Comparison of ENCODE assay signal across 21 cellular contexts in genomic region chr1:161083743-161084084, GRCh38. TPM values are rescaled to one million over a fixed set of nuclear protein-coding genes. Genes with fewer than 3 reads are reported as not detected.
A peak's percentile ranks its signal among the peaks of the same experiment; 100 is the strongest.
DNase-seq lines count a peak whose midpoint lies in the region; ATAC-seq, FAIRE-seq and TF ChIP-seq lines count a peak whose summit lies in the region.
"Had no signal": no experiment of that assay in that cellular context is flagged by ENCODE, and none has a peak within 500 bp of the region (broad histone marks: within the 10 kb centered on the region; RNA-seq: fewer than 3 reads in every experiment).

No MANE protein-coding gene starts in this region.

- no peaks in the 10 kb centered on the region for H3K36me3 ChIP-seq in colonic mucosa
- H3K36me3 ChIP-seq in mucosa of rectum (ENCODE audit: control insufficient read depth in 2 of 2, insufficient read depth in 2 of 2, low read length in 2 of 2): no peaks in the 10 kb centered on the region
- no peaks in the 10 kb centered on the region for H3K36me3 ChIP-seq in MG63

- 0 out of 5 replicates have a peak, but pooled peaks of 1 of the 2 experiments have one; percentile 3 for TF ChIP-seq RAD21 in A549 (conservative IDR thresholded peaks at IDR 0.05 in 1 of 2, IDR thresholded peaks at IDR 0.05 in 1 of 2)

- 77% methylated on average over 1 of the region's 4 CpGs for WGBS in A549 (ENCODE audit: missing lambda C conversion rate)

- H3K4me3 ChIP-seq in A549: no peak overlapping the region
- H3K4me3 ChIP-seq in colonic mucosa: no peak overlapping the region
- no peak overlapping the region for H3K4me3 ChIP-seq in mucosa of rectum (ENCODE audit: low read length in 2 of 2)
- no peak overlapping the region for H3K4me3 ChIP-seq in MG63

- CTCF ChIA-PET in A549 (lab: Yijun Ruan, JAX): interaction anchor here (1.2 to 12.7 kb wide), 7 partner anchors 10 to 24 kb away, joined by 4 to 167 read pairs (median 6); partner anchors contain the start of genes ARHGAP30 and KLHDC9

- peak in 1 of 2 experiments; percentile 3; a peak in 2 of 6 replicates for ATAC-seq in A549

- TF ChIP-seq POLR2A in A549 (IDR thresholded peaks at IDR 0.05; ENCODE audit: low read length): no peak

- no peak overlapping the region for H3K4me3 Mint-ChIP-seq in HFFc6
- H3K4me3 Mint-ChIP-seq: activated T-cell treated with anti-CD3 and anti-CD28 coated beads, Interleukin-2, amount 50 U/mL, for 72 hours; neural crest cell had no signal

- no peaks in the 10 kb centered on the region for H3K27me3 ChIP-seq in colonic mucosa
- H3K27me3 ChIP-seq in mucosa of rectum (ENCODE audit: control insufficient read depth in 2 of 2, insufficient read depth in 2 of 2, low read length in 2 of 2): no peaks in the 10 kb centered on the region
- H3K27me3 ChIP-seq in MG63: no peaks in the 10 kb centered on the region

- intact Hi-C loops in colonic mucosa (cut with DNase I): no loop called here

- no peak overlapping the region for H3K9ac ChIP-seq in colonic mucosa (ENCODE audit: low read depth in 2 of 2, low read length in 2 of 2)
- H3K9ac ChIP-seq in mucosa of rectum (ENCODE audit: low read depth in 1 of 2, low read length in 2 of 2): peak overlapping the region in 1 of 2 donors; percentile 38

- H3K9me3 ChIP-seq in A549: no peaks in the 10 kb centered on the region
- no peaks in the 10 kb centered on the region for H3K9me3 ChIP-seq in colonic mucosa
- no peaks in the 10 kb centered on the region for H3K9me3 ChIP-seq in mucosa of rectum (ENCODE audit: control insufficient read depth in 2 of 2, low read length in 2 of 2)
- no peaks in the 10 kb centered on the region for H3K9me3 ChIP-seq in MG63

- DNase-seq in A549 (ENCODE audit: low read depth in 1 of 2, low spot score in 1 of 2) (no peak), HFFc6 (no peak), colonic mucosa (no peak), HPDE6-E6E7 (ENCODE audit: extremely low spot score) (no peak), SHP77 treated with DMSO at 0.1 percent for 48 hours (lab: John Stamatoyannopoulos, UW) (no peak), MG63 (no peak), 8988T (no peak)
- DNase-seq: activated CD4-positive, alpha-beta T cell treated with anti-CD3 and anti-CD28 coated beads for 48 hours; cerebellar nuclear complex; DMS79; NCI-H1417 treated with DMSO at 0.1 percent for 48 hours; NCI-H446; stimulated activated naive CD4-positive, alpha-beta T cell treated with Interleukin-2 at 50 U/mL for 16 hours had no signal

- TF ChIP-seq CTCF in A549 (IDR thresholded peaks at IDR 0.05): no peak
- no peak for TF ChIP-seq CTCF in HFFc6 (IDR thresholded peaks at IDR 0.05)
- no peak for TF ChIP-seq CTCF in colonic mucosa (IDR thresholded peaks at IDR 0.05)

- H3K27ac ChIP-seq in A549: peak overlapping the region; percentile 88
- H3K27ac ChIP-seq in colonic mucosa: peak overlapping the region; percentile 40
- peak overlapping the region; percentile 65 to 80 for H3K27ac ChIP-seq in mucosa of rectum (ENCODE audit: low read depth in 2 of 2, low read length in 2 of 2)

- no peaks in the 10 kb centered on the region for H3K36me3 Mint-ChIP-seq in HFFc6 (ENCODE audit: low read depth)

- H3K4me1 Mint-ChIP-seq in HFFc6 (ENCODE audit: low read depth): peaks cover 81% of the 10 kb centered on the region

- peak overlapping the region; percentile 93 for H3K27ac Mint-ChIP-seq in HFFc6
- H3K27ac Mint-ChIP-seq: activated T-cell treated with anti-CD3 and anti-CD28 coated beads, Interleukin-2, amount 50 U/mL, for 72 hours had no signal

- H3K4me1 ChIP-seq in A549 (peaks cover 62% of the 10 kb centered on the region), colonic mucosa (peaks cover 3% of the 10 kb centered on the region), mucosa of rectum (ENCODE audit: control insufficient read depth in 2 of 2, insufficient read depth in 2 of 2, low read length in 2 of 2) (peaks cover 12 to 48% of the 10 kb centered on the region in 2 donors)

- POLR2A ChIA-PET in A549 (lab: Yijun Ruan, JAX): no interaction called here

- H3K9me3 Mint-ChIP-seq in HFFc6: no peaks in the 10 kb centered on the region
- H3K9me3 Mint-ChIP-seq: activated T-cell treated with anti-CD3 and anti-CD28 coated beads, Interleukin-2, amount 50 U/mL, for 72 hours; neural crest cell had no signal

- TF ChIP-seq EP300 in A549 (IDR thresholded peaks at IDR 0.05): 0 out of 5 replicates have a peak, but pooled peaks of 1 of the 2 experiments have one; percentile 0

- no peak for FAIRE-seq in A549 (lab: Jason Lieb, UNC)
- FAIRE-seq: H1 had no signal

- H3K27me3 Mint-ChIP-seq in HFFc6 (ENCODE audit: insufficient read depth): no peaks in the 10 kb centered on the region; the same call in 1 of the 2 replicates

- H3K4me2 ChIP-seq in A549: peak overlapping the region; percentile 69

TF ChIP-seq in A549, 52 proteins besides CTCF, POLR2A, EP300 and RAD21 (continues in another document):
- TF ChIP-seq CBX8 (IDR thresholded peaks at IDR 0.05) (no peak), NFE2L2 (conservative IDR thresholded peaks at IDR 0.05; ENCODE audit: low read length) (no peak), PBX3 (IDR thresholded peaks at IDR 0.05) (no peak), JUN (IDR thresholded peaks at IDR 0.05) (no peak; a peak in 1 of 5 replicates), CEBPB (IDR thresholded peaks at IDR 0.05) (no peak), MYC (IDR thresholded peaks at IDR 0.05; ENCODE audit: borderline replicate concordance, low read length) (no peak), KDM5A (IDR thresholded peaks at IDR 0.05) (no peak)

RNA-seq across cellular contexts. Expression of gene NECTIN4, which starts 5.6 kb away (rescaled TPM):
- polyA plus RNA-seq in A549 (2011; rRNA removed) (3.1 and 4.3 TPM in 2 replicates), A549 (2017; fragmentation: RNase III; extraction: RNeasy Plus Mini Kit Qiagen cat#74134 plus additional on column Dnase treatment) (1.3 to 1.8 TPM (median 1.5 TPM) in 3 replicates)
- 2.1 and 2.5 TPM in 2 replicates for polyA plus RNA-seq in A549 (2012; cell fraction: cytosol; rRNA removed)
- 2.1 and 3.4 TPM in 2 replicates for polyA plus RNA-seq in A549 (2012; cell fraction: nucleus; rRNA removed)
- 9.2 and 10.7 TPM in 2 replicates for polyA minus RNA-seq in A549 (2011; rRNA and poly(A)+ RNA removed)
- total RNA-seq in HFFc6 (2021; fragmentation: NEBNext Ultra II Directional; extraction: Animal tissue kit (Norgen Biotek cat#: 25700)): under 1 TPM in 2 of 6 experiments, not detected in 4; 0.09 to 0.14 TPM
- 1 to 10 TPM; 4.6 to 7.8 TPM for total RNA-seq in colonic mucosa
- not detected in 2 replicates for total RNA-seq in MG63 (2014; rRNA removed; shearing (Covaris generic); ENCODE audit: low replicate concordance)
- total RNA-seq: left ventricle myocardium superior, neural crest cell, OCI-LY7, skeletal muscle tissue had no signal

RNA-seq across cellular contexts. Expression of gene ARHGAP30, which starts 14.0 kb away (rescaled TPM):
- 0.06 and 0.08 TPM in 2 replicates for polyA plus RNA-seq in A549 (2011; rRNA removed)
- polyA plus RNA-seq in A549 (2012; cell fraction: cytosol; rRNA removed): 0.04 and 0.06 TPM in 2 replicates
- polyA plus RNA-seq in A549 (2012; cell fraction: nucleus; rRNA removed): 0.37 and 0.89 TPM in 2 replicates
- polyA plus RNA-seq in A549 (2017; fragmentation: RNase III; extraction: RNeasy Plus Mini Kit Qiagen cat#74134 plus additional on column Dnase treatment): 0.09 to 0.13 TPM (median 0.13 TPM) in 3 replicates
- polyA minus RNA-seq in A549 (2011; rRNA and poly(A)+ RNA removed): 0.05 TPM in 1 of 2 replicates, not detected in the other
- total RNA-seq in HFFc6 (2021; fragmentation: NEBNext Ultra II Directional; extraction: Animal tissue kit (Norgen Biotek cat#: 25700)): not detected
- total RNA-seq in colonic mucosa: 1 to 10 TPM; 3.5 to 5.3 TPM
- not detected in 2 replicates for total RNA-seq in MG63 (2014; rRNA removed; shearing (Covaris generic); ENCODE audit: low replicate concordance)
- total RNA-seq: neural crest cell had no signal

RNA-seq across cellular contexts. Expression of gene KLHDC9, which starts 14.4 kb away (rescaled TPM):
- polyA plus RNA-seq in A549 (2011; rRNA removed) (3.6 and 4.6 TPM in 2 replicates), A549 (2017; fragmentation: RNase III; extraction: RNeasy Plus Mini Kit Qiagen cat#74134 plus additional on column Dnase treatment) (0.93 to 2.0 TPM (median 1.2 TPM) in 3 replicates)
- 1.9 and 2.3 TPM in 2 replicates for polyA plus RNA-seq in A549 (2012; cell fraction: cytosol; rRNA removed)
- 2.8 and 3.9 TPM in 2 replicates for polyA plus RNA-seq in A549 (2012; cell fraction: nucleus; rRNA removed)
- polyA minus RNA-seq in A549 (2011; rRNA and poly(A)+ RNA removed): 0.70 and 2.2 TPM in 2 replicates
- 1 to 10 TPM; 1.3 to 2.7 (median 2.1) TPM for total RNA-seq in HFFc6 (2021; fragmentation: NEBNext Ultra II Directional; extraction: Animal tissue kit (Norgen Biotek cat#: 25700))
- 10 to 100 TPM in 1 of 2 donors, 1 to 10 TPM in 1; 7.1 to 10.1 TPM for total RNA-seq in colonic mucosa
- total RNA-seq in MG63 (2014; rRNA removed; shearing (Covaris generic); ENCODE audit: low replicate concordance): not detected in 2 replicates
- total RNA-seq: skeletal muscle tissue; T-helper 2 cell treated with Interferon-gamma antibody and Interleukin-4, amounts not matched to agents 100 ng/mL and 5 ng/mL, for 36 hours had no signal

RNA-seq across cellular contexts. Expression of gene PFDN2, which starts 34.1 kb away (rescaled TPM):
- polyA plus RNA-seq in A549 (2011; rRNA removed) (106 and 187 TPM in 2 replicates), A549 (2017; fragmentation: RNase III; extraction: RNeasy Plus Mini Kit Qiagen cat#74134 plus additional on column Dnase treatment) (179 to 203 TPM (median 187 TPM) in 3 replicates)
- 142 and 276 TPM in 2 replicates for polyA plus RNA-seq in A549 (2012; cell fraction: cytosol; rRNA removed)
- 43.9 and 64.9 TPM in 2 replicates for polyA plus RNA-seq in A549 (2012; cell fraction: nucleus; rRNA removed)
- polyA minus RNA-seq in A549 (2011; rRNA and poly(A)+ RNA removed): 14.6 and 21.9 TPM in 2 replicates
- total RNA-seq in HFFc6 (2021; fragmentation: NEBNext Ultra II Directional; extraction: Animal tissue kit (Norgen Biotek cat#: 25700)): 100 to 1,000 TPM in 2 of 6 experiments, 10 to 100 TPM in 4; 77.4 to 114 (median 92.8) TPM
- 10 to 100 TPM; 42.7 to 49.6 TPM for total RNA-seq in colonic mucosa
- 32.6 and 36.1 TPM in 2 replicates for total RNA-seq in MG63 (2014; rRNA removed; shearing (Covaris generic); ENCODE audit: low replicate concordance)

RNA-seq across cellular contexts. Expression of gene NIT1, which starts 34.2 kb away (rescaled TPM):
- polyA plus RNA-seq in A549 (2011; rRNA removed) (29.9 and 38.6 TPM in 2 replicates), A549 (2017; fragmentation: RNase III; extraction: RNeasy Plus Mini Kit Qiagen cat#74134 plus additional on column Dnase treatment) (44.5 to 49.4 TPM (median 45.8 TPM) in 3 replicates)
- 34.9 and 45.5 TPM in 2 replicates for polyA plus RNA-seq in A549 (2012; cell fraction: cytosol; rRNA removed)
- polyA plus RNA-seq in A549 (2012; cell fraction: nucleus; rRNA removed): 63.1 and 65.0 TPM in 2 replicates
- 59.8 and 69.6 TPM in 2 replicates for polyA minus RNA-seq in A549 (2011; rRNA and poly(A)+ RNA removed)
- total RNA-seq in HFFc6 (2021; fragmentation: NEBNext Ultra II Directional; extraction: Animal tissue kit (Norgen Biotek cat#: 25700)): 10 to 100 TPM; 26.2 to 35.1 (median 32.5) TPM
- 10 to 100 TPM; 58.8 to 84.4 TPM for total RNA-seq in colonic mucosa
- 8.9 and 14.1 TPM in 2 replicates for total RNA-seq in MG63 (2014; rRNA removed; shearing (Covaris generic); ENCODE audit: low replicate concordance)
